Comparison of ENCODE assay signal across 8 cellular contexts in genomic region chr2:227325824-227326195, GRCh38.
A peak's percentile ranks its signal among the peaks of the same experiment; 100 is the strongest.
DNase-seq lines count a peak whose midpoint lies in the region; ATAC-seq and TF ChIP-seq lines count a peak whose summit lies in the region.

No MANE protein-coding gene starts in this region.

- no peak for DNase-seq in activated naive CD4-positive, alpha-beta T cell treated with anti-CD3 and anti-CD28 coated beads, Interleukin-2, amount 50 U/mL, for 16 hours
- DNase-seq in RWPE1 (ENCODE audit: low spot score) (peak; percentile 37), medulla oblongata (ENCODE audit: extremely low spot score) (peak; percentile 61), tibial artery (peak in 1 of 2 donors; percentile 26), retina (no peak)
- no peak for DNase-seq in effector memory CD8-positive, alpha-beta T cell

- H3K36me3 Mint-ChIP-seq in activated naive CD4-positive, alpha-beta T cell treated with anti-CD3 and anti-CD28 coated beads, Interleukin-2, amount 50 U/mL, for 24 hours: peaks cover 3% of the 10 kb centered on the region
- H3K36me3 Mint-ChIP-seq in effector memory CD8-positive, alpha-beta T cell (ENCODE audit: insufficient read depth): peaks cover 28% of the 10 kb centered on the region

- POLR2A ChIA-PET in RWPE1 (lab: Yijun Ruan, JAX; ENCODE audit: low non-redundant PET): no interaction called here

- 0 out of 2 replicates have a peak, but pooled peaks have one; percentile 2 for TF ChIP-seq CTCF in RWPE1 (conservative IDR thresholded peaks at IDR 0.05; ENCODE audit: low read depth)
- TF ChIP-seq CTCF in tibial artery (IDR thresholded peaks at IDR 0.05): no peak

- H3K9me3 ChIP-seq in tibial artery: no peaks in the 10 kb centered on the region

- H3K4me3 Mint-ChIP-seq in activated naive CD4-positive, alpha-beta T cell treated with anti-CD3 and anti-CD28 coated beads, Interleukin-2, amount 50 U/mL, for 24 hours: peak overlapping the region; percentile 94
- peak overlapping the region; percentile 91 to 92 for H3K4me3 Mint-ChIP-seq in effector memory CD8-positive, alpha-beta T cell

- H3K36me3 ChIP-seq in tibial artery: peaks cover 0 to 8% (median 5%) of the 10 kb centered on the region in 3 donors

- CTCF ChIA-PET in RWPE1 (lab: Yijun Ruan, JAX): interaction anchor here (0.6 to 0.9 kb wide), 2 partner anchors 496 to 666 kb away, joined by 4 to 5 read pairs; no protein-coding TSS in a partner anchor

- peak; percentile 5 for ATAC-seq in HG02938 (IDR thresholded peaks at IDR 0.05; ENCODE audit: unreplicated experiment)
- ATAC-seq in effector memory CD8-positive, alpha-beta T cell (replicated peaks): no peak

- peaks cover 0 to 26% (median 9%) of the 10 kb centered on the region in 4 donors for H3K4me1 ChIP-seq in tibial artery

- H3K27me3 ChIP-seq in tibial artery: no peaks in the 10 kb centered on the region

- peaks cover 51% of the 10 kb centered on the region for H3K4me1 Mint-ChIP-seq in activated naive CD4-positive, alpha-beta T cell treated with anti-CD3 and anti-CD28 coated beads, Interleukin-2, amount 50 U/mL, for 24 hours
- peaks cover 28 to 33% of the 10 kb centered on the region in 2 donors for H3K4me1 Mint-ChIP-seq in effector memory CD8-positive, alpha-beta T cell (ENCODE audit: low read depth in 2 of 2)

- intact Hi-C loops in tibial artery (cut with DNase I; ENCODE audit: low total_unique reads): no loop called here

- H3K9me3 Mint-ChIP-seq in activated naive CD4-positive, alpha-beta T cell treated with anti-CD3 and anti-CD28 coated beads, Interleukin-2, amount 50 U/mL, for 24 hours: no peaks in the 10 kb centered on the region
- no peaks in the 10 kb centered on the region for H3K9me3 Mint-ChIP-seq in effector memory CD8-positive, alpha-beta T cell

- peak overlapping the region; percentile 84 for H3K27ac ChIP-seq in RWPE1
- H3K27ac ChIP-seq in tibial artery: peak overlapping the region; percentile 91 to 92

- no peaks in the 10 kb centered on the region for H3K27me3 Mint-ChIP-seq in activated naive CD4-positive, alpha-beta T cell treated with anti-CD3 and anti-CD28 coated beads, Interleukin-2, amount 50 U/mL, for 24 hours
- peaks cover 0 to 9% of the 10 kb centered on the region in 2 donors for H3K27me3 Mint-ChIP-seq in effector memory CD8-positive, alpha-beta T cell

- peak overlapping the region; percentile 96 for H3K27ac Mint-ChIP-seq in activated naive CD4-positive, alpha-beta T cell treated with anti-CD3 and anti-CD28 coated beads, Interleukin-2, amount 50 U/mL, for 24 hours
- peak overlapping the region; percentile 86 to 93 for H3K27ac Mint-ChIP-seq in effector memory CD8-positive, alpha-beta T cell

- H3K4me3 ChIP-seq in tibial artery: peak overlapping the region; percentile 93 to 95

Comparison
In these comparisons a context has a peak if more than half of its experiments do, and no peak if none do; other contexts are left out.
1. DNase-seq: peak in RWPE1 (single experiment) and medulla oblongata (single experiment); none in activated naive CD4-positive, alpha-beta T cell treated with anti-CD3 and anti-CD28 coated beads, Interleukin-2, amount 50 U/mL, for 16 hours (single experiment), effector memory CD8-positive, alpha-beta T cell (0 of 3) and retina (single experiment).